In the genomic region with DNA sequence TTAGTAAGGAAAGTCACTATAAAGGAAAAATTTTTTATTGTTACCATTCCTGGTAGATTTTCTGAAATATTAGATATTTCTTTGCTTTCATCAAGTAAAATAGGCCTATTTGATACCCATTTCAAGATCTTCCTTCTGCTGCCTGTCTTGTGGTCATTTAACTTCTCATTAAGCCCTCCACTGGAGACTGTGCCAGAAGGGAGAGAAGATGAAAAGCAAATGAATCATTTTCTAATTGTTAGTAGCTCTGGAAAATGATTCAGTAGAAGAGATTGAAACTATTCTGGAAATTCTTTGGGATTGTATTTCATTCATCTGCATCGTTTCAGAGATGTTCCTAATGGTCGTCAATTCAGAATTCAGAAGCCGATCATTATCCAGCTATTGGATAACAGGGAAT, we compare ENCODE assay signal across 19 cellular contexts. TPM values are rescaled to one million over a fixed set of nuclear protein-coding genes. Genes with fewer than 3 reads are reported as not detected.
DNase-seq lines count a peak whose midpoint lies in the region; ATAC-seq and TF ChIP-seq lines count a peak whose summit lies in the region.
"Had no signal": no experiment of that assay in that cellular context is flagged by ENCODE, and none has a peak within 500 bp of the region (broad histone marks: within the 10 kb centered on the region; RNA-seq: fewer than 3 reads in every experiment).

No MANE protein-coding gene starts in this region.

- TF ChIP-seq CTCF in PC-3 (conservative IDR thresholded peaks at IDR 0.05; ENCODE audit: low read depth, low read length) (no peak), fibroblast of pulmonary artery (IDR thresholded peaks at IDR 0.05; ENCODE audit: low read length, missing control alignments) (no peak)

- H3K36me3 Mint-ChIP-seq in T-helper 2 cell treated with Interferon-gamma antibody and Interleukin-4, amounts not matched to agents 5 μg/mL and 100 μg/mL, for 36 hours (ENCODE audit: low read depth) = peaks cover 11% of the 10 kb centered on the region
- H3K36me3 Mint-ChIP-seq: naive B cell had no signal

- CTCF ChIA-PET in PC-3 (lab: Charles Lee) = interaction anchor here (0.6 kb wide), 1 partner anchor 65 kb away, joined by 4 read pairs; no protein-coding TSS in a partner anchor

- peaks cover 7% of the 10 kb centered on the region; the same call in 1 of the 2 replicates for H4K20me1 ChIP-seq in PC-3 (ENCODE audit: low read length)

- DNase-seq in ELR (ENCODE audit: low read depth) (peak; percentile 27), PC-3 (no peak), fibroblast of pulmonary artery (ENCODE audit: low read depth) (no peak), renal cortical epithelial cell (ENCODE audit: low read depth) (peak; percentile 61), NCI-H1417 treated with DMSO at 0.1 percent for 48 hours (lab: John Stamatoyannopoulos, UW) (no peak), dermis blood vessel endothelial cell (no peak)
- no peak for DNase-seq in stimulated activated naive CD4-positive, alpha-beta T cell (lab: John Stamatoyannopoulos, UW)
- no peak for DNase-seq in T-helper 2 cell treated with Interferon-gamma antibody and Interleukin-4, amounts not matched to agents 5 μg/mL and 100 μg/mL, for 36 hours (ENCODE audit: low spot score)
- DNase-seq: activated CD8-positive, alpha-beta T cell treated with anti-CD3 and anti-CD28 coated beads, Interleukin-2, amount 10 ng/mL, durations not matched to agents 7 days and 5 days; caudate nucleus; DMS153; foreskin melanocyte; KG1; naive B cell; NCI-H1105; NCI-H2171; NCI-H82 had no signal

- H3K9me2 ChIP-seq in PC-3 (replicated peaks; ENCODE audit: low read length) = no peaks in the 10 kb centered on the region

- H3K9me3 ChIP-seq in PC-3 (ENCODE audit: low read length) = no peaks in the 10 kb centered on the region

- no peak overlapping the region for H3K4me3 ChIP-seq in PC-3 (ENCODE audit: low read length)
- H3K4me3 ChIP-seq in fibroblast of pulmonary artery (replicated peaks; ENCODE audit: low read depth, low read length) = peak overlapping the region; percentile 2

- no peaks in the 10 kb centered on the region for H3F3A ChIP-seq in PC-3 (ENCODE audit: low read length, unreplicated experiment)

- H2AFZ ChIP-seq in PC-3 (ENCODE audit: low read length) = no peak overlapping the region

- H3K36me3 ChIP-seq in PC-3 (ENCODE audit: low read depth, low read length) = no peaks in the 10 kb centered on the region; the same call in 1 of the 2 replicates

- H3K27ac ChIP-seq in PC-3 (ENCODE audit: low read length) = no peak overlapping the region
- H3K27ac ChIP-seq: VCaP had no signal

- no peak overlapping the region for H3K27ac Mint-ChIP-seq in T-helper 2 cell treated with Interferon-gamma antibody and Interleukin-4, amounts not matched to agents 5 μg/mL and 100 μg/mL, for 36 hours
- H3K27ac Mint-ChIP-seq: activated CD8-positive, alpha-beta T cell treated with anti-CD3 and anti-CD28 coated beads, Interleukin-2, amount 10 ng/mL, durations not matched to agents 7 days and 5 days; B cell; naive B cell had no signal

- POLR2A ChIA-PET in PC-3 (lab: Charles Lee; ENCODE audit: unreplicated experiment) = no interaction called here

- H3K79me2 ChIP-seq in PC-3 (ENCODE audit: low read length) = peaks cover 73% of the 10 kb centered on the region

- peak overlapping the region; percentile 22; the same call in 1 of the 2 replicates for H3K4me2 ChIP-seq in PC-3 (ENCODE audit: low read length)

- peaks cover 33% of the 10 kb centered on the region for H3K4me1 Mint-ChIP-seq in T-helper 2 cell treated with Interferon-gamma antibody and Interleukin-4, amounts not matched to agents 5 μg/mL and 100 μg/mL, for 36 hours (ENCODE audit: low read depth)

- peaks cover 14% of the 10 kb centered on the region for H3K27me3 Mint-ChIP-seq in T-helper 2 cell treated with Interferon-gamma antibody and Interleukin-4, amounts not matched to agents 5 μg/mL and 100 μg/mL, for 36 hours (ENCODE audit: low read depth)
- H3K27me3 Mint-ChIP-seq: B cell, naive B cell had no signal

- H3K9ac ChIP-seq in PC-3 (ENCODE audit: low read length) = no peak overlapping the region

- no peaks in the 10 kb centered on the region for H3K27me3 ChIP-seq in PC-3 (ENCODE audit: low read length)

- no peaks in the 10 kb centered on the region for H3K9me3 Mint-ChIP-seq in T-helper 2 cell treated with Interferon-gamma antibody and Interleukin-4, amounts not matched to agents 5 μg/mL and 100 μg/mL, for 36 hours
- H3K9me3 Mint-ChIP-seq: naive B cell had no signal

- no TSS peak for BruUV-seq in PC-3 (replicated peaks; lab: Mats Ljungman, UMichigan)

- no peak overlapping the region for H3K4me3 Mint-ChIP-seq in T-helper 2 cell treated with Interferon-gamma antibody and Interleukin-4, amounts not matched to agents 5 μg/mL and 100 μg/mL, for 36 hours
- H3K4me3 Mint-ChIP-seq: activated CD8-positive, alpha-beta T cell treated with anti-CD3 and anti-CD28 coated beads, Interleukin-2, amount 10 ng/mL, durations not matched to agents 7 days and 5 days; B cell had no signal

- peaks cover 39% of the 10 kb centered on the region for H3K4me1 ChIP-seq in PC-3 (ENCODE audit: insufficient read depth, low read length)

- intact Hi-C loops in PC-3 (cut with micrococcal nuclease) = no loop called here

- ATAC-seq in PC-3 = no peak
- ATAC-seq: activated CD8-positive, alpha-beta T cell treated with anti-CD3 and anti-CD28 coated beads, Interleukin-2, amount 10 ng/mL, durations not matched to agents 7 days and 5 days had no signal

RNA-seq across cellular contexts. Expression of gene KCTD6, which starts 3.2 kb away (rescaled TPM):
- total RNA-seq in PC-3 (2014; rRNA removed) (13.1 and 13.6 TPM in 2 replicates), renal cortical epithelial cell (6.3 and 9.5 TPM in 2 replicates), dermis blood vessel endothelial cell (7.3 and 10.6 TPM in 2 replicates)

RNA-seq across cellular contexts. Expression of gene ACOX2, which starts 41.9 kb away (rescaled TPM):
- total RNA-seq in PC-3 (2014; rRNA removed) = 9.8 and 10.8 TPM in 2 replicates
- total RNA-seq in renal cortical epithelial cell = 0.75 TPM in 1 of 2 replicates, not detected in the other
- total RNA-seq in dermis blood vessel endothelial cell = 0.70 and 1.5 TPM in 2 replicates
- total RNA-seq: activated CD8-positive, alpha-beta T cell treated with anti-CD3 and anti-CD28 coated beads, Interleukin-2, amount 10 ng/mL, durations not matched to agents 7 days and 5 days; B cell had no signal

Comparison
In these comparisons a context has a peak if more than half of its experiments do, and no peak if none do; other contexts are left out.
1. DNase-seq: peak in ELR (single experiment) and renal cortical epithelial cell (single experiment); none in PC-3 (single experiment), fibroblast of pulmonary artery (single experiment), stimulated activated naive CD4-positive, alpha-beta T cell (0 of 6), T-helper 2 cell treated with Interferon-gamma antibody and Interleukin-4, amounts not matched to agents 5 μg/mL and 100 μg/mL, for 36 hours (single experiment), NCI-H1417 treated with DMSO at 0.1 percent for 48 hours (single experiment) and dermis blood vessel endothelial cell (single experiment).